In genomic region chr12:14774944-14775651, GRCh38 we compare ENCODE assay signal across 1 cellular context.
TF ChIP-seq lines count a peak whose summit lies in the region.

No MANE protein-coding gene starts in this region.

TF ChIP-seq in GM23338, 12 proteins besides CTCF, POLR2A, EP300 and RAD21 (continued from another document):
- no peak for TF ChIP-seq ZNF462 (CRISPR knock-in tag; IDR thresholded peaks at IDR 0.05)
- TF ChIP-seq ETS1 (IDR thresholded peaks at IDR 0.05) = no peak
- TF ChIP-seq JUNB (IDR thresholded peaks at IDR 0.05; ENCODE audit: unreplicated experiment) = no peak
- TF ChIP-seq EZH2phosphoT487 (IDR thresholded peaks at IDR 0.05; ENCODE audit: unreplicated experiment) = no peak
- TF ChIP-seq POLR2AphosphoS5 (IDR thresholded peaks at IDR 0.05; ENCODE audit: low read depth) = no peak
- TF ChIP-seq NANOG (IDR thresholded peaks at IDR 0.05; ENCODE audit: borderline replicate concordance) = no peak
- no peak for TF ChIP-seq ZNF331 (CRISPR knock-in tag; IDR thresholded peaks at IDR 0.05; ENCODE audit: low read depth)
- no peak for TF ChIP-seq CREB1 (CRISPR knock-in tag; IDR thresholded peaks at IDR 0.05; ENCODE audit: low read depth)
- no peak for TF ChIP-seq EZH2 (IDR thresholded peaks at IDR 0.05; ENCODE audit: low read depth, unreplicated experiment)
- TF ChIP-seq ZNF114 (CRISPR knock-in tag; IDR thresholded peaks at IDR 0.05) = no peak
TF ChIP-seq in GM23338: peak in this region for 0.
